Comparison of ENCODE assay signal across 25 cellular contexts in genomic region chr19:23795462-23795861, GRCh38.
"Had no signal": no experiment of that assay in that cellular context is flagged by ENCODE, and none has a peak within 500 bp of the region (broad histone marks: within the 10 kb centered on the region; RNA-seq: fewer than 3 reads in every experiment).

No MANE protein-coding gene starts in this region.

- H3K27me3 ChIP-seq: breast epithelium, heart left ventricle, ovary, right lobe of liver, uterus had no signal

- H3K9me3 Mint-ChIP-seq: type B pancreatic cell had no signal

- H3K27me3 Mint-ChIP-seq: activated CD8-positive, alpha-beta T cell treated with anti-CD3 and anti-CD28 coated beads for 36 hours; naive thymus-derived CD4-positive, alpha-beta T cell; progenitor cell of endocrine pancreas; stimulated activated naive CD8-positive, alpha-beta T cell treated with anti-CD3 and anti-CD28 coated beads, Interleukin-15, Interleukin-2, amounts not matched to agents 100 ng/mL and 50 ng/mL, for 24 hours; type B pancreatic cell had no signal

- H3K36me3 ChIP-seq: breast epithelium, heart left ventricle, ovary, right lobe of liver, uterus had no signal

- ATAC-seq: activated CD8-positive, alpha-beta T cell treated with anti-CD3 and anti-CD28 coated beads for 36 hours; activated naive CD4-positive, alpha-beta T cell treated with anti-CD3 and anti-CD28 coated beads, Interleukin-2, amount 50 U/mL, for 72 hours; activated T-cell treated with anti-CD3 and anti-CD28 coated beads, Interleukin-2, amount 50 U/mL, for 4 hours; esophagus mucosa; heart left ventricle; left colon; naive thymus-derived CD4-positive, alpha-beta T cell; right lobe of liver had no signal

- H3K27ac Mint-ChIP-seq: activated CD8-positive, alpha-beta T cell treated with anti-CD3 and anti-CD28 coated beads for 36 hours; activated T-helper 2 cell treated with anti-CD3 and anti-CD28 coated beads, Interferon-gamma antibody, Interleukin-2, Interleukin-4, amounts not matched to agents 10 μg/mL and 5 μg/mL and 100 μg/mL, durations not matched to agents 14 hours and 24 hours and 36 hours; mesothelial cell of epicardium; progenitor cell of endocrine pancreas; stimulated activated naive CD8-positive, alpha-beta T cell treated with anti-CD3 and anti-CD28 coated beads, Interleukin-15, Interleukin-2, amounts not matched to agents 100 ng/mL and 50 ng/mL, for 24 hours; type B pancreatic cell had no signal

- H3K4me3 ChIP-seq: breast epithelium, heart left ventricle, ovary, right lobe of liver, uterus had no signal

- DNase-seq: activated CD4-positive, alpha-beta T cell treated with anti-CD3 and anti-CD28 coated beads, Interleukin-2, amount 50 U/mL, for 1 hour; activated CD8-positive, alpha-beta T cell treated with anti-CD3 and anti-CD28 coated beads for 36 hours; activated T-cell treated with anti-CD3 and anti-CD28 coated beads, Interleukin-2, amount 50 U/mL, for 4 hours; central memory CD4-positive, alpha-beta T cell; foreskin fibroblast; heart left ventricle; hypothalamus; immature natural killer cell; kidney; left colon; naive thymus-derived CD4-positive, alpha-beta T cell; ovary; right lobe of liver; stimulated activated CD4-positive, alpha-beta T cell treated with anti-CD3 and anti-CD28 coated beads, Interleukin-4, amount 100 ng/mL, for 1 hour; substantia nigra; T1000; uterus had no signal

- H3K4me3 Mint-ChIP-seq: activated CD8-positive, alpha-beta T cell treated with anti-CD3 and anti-CD28 coated beads for 36 hours; activated T-cell treated with anti-CD3 and anti-CD28 coated beads, Interleukin-2, amount 50 U/mL, for 4 hours; immature natural killer cell; mesothelial cell of epicardium; naive thymus-derived CD4-positive, alpha-beta T cell; stimulated activated naive CD8-positive, alpha-beta T cell treated with anti-CD3 and anti-CD28 coated beads, Interleukin-15, Interleukin-2, amounts not matched to agents 100 ng/mL and 50 ng/mL, for 24 hours; type B pancreatic cell had no signal

- H3K4me1 ChIP-seq: breast epithelium, right lobe of liver, uterus had no signal

- H3K27ac ChIP-seq: breast epithelium, heart left ventricle, ovary, right lobe of liver, uterus had no signal
